ENCODE assay signal across 18 cellular contexts in genomic region chr9:105639936-105640335, GRCh38. TPM values are rescaled to one million over a fixed set of nuclear protein-coding genes. Genes with fewer than 3 reads are reported as not detected.
DNase-seq lines count a peak whose midpoint lies in the region; ATAC-seq lines count a peak whose summit lies in the region.
"Had no signal": no experiment of that assay in that cellular context is flagged by ENCODE, and none has a peak within 500 bp of the region (broad histone marks: within the 10 kb centered on the region; RNA-seq: fewer than 3 reads in every experiment).

No MANE protein-coding gene starts in this region.

- H3K9me3 Mint-ChIP-seq in memory B cell = peaks cover 3% of the 10 kb centered on the region
- no peaks in the 10 kb centered on the region for H3K9me3 Mint-ChIP-seq in CD4-positive, alpha-beta memory T cell
- no peaks in the 10 kb centered on the region for H3K9me3 Mint-ChIP-seq in natural killer cell treated with Interleukin-12 subunit alpha and Interleukin-12 subunit beta and Interleukin-15 and Interleukin-18, amount 100 ng/mL, for 72 hours
- H3K9me3 Mint-ChIP-seq: CD4-positive, CD25-positive, alpha-beta regulatory T cell; HFFc6 had no signal

- POLR2A ChIA-PET in CD4-positive, alpha-beta memory T cell (lab: Charles Lee; ENCODE audit: partially characterized antibody) = no interaction called here

- ATAC-seq in GM18498 (IDR thresholded peaks at IDR 0.05; ENCODE audit: unreplicated experiment) = peak; percentile 86
- peak; percentile 66 for ATAC-seq in GM19395 (IDR thresholded peaks at IDR 0.05; ENCODE audit: unreplicated experiment)
- peak; percentile 60 for ATAC-seq in HG02870 (IDR thresholded peaks at IDR 0.05; ENCODE audit: unreplicated experiment)
- no peak for ATAC-seq in memory B cell (ENCODE audit: low read depth)
- no peak for ATAC-seq in GM21526 (IDR thresholded peaks at IDR 0.05; ENCODE audit: low FRiP score, unreplicated experiment)
- ATAC-seq in natural killer cell treated with Interleukin-12 subunit alpha and Interleukin-12 subunit beta and Interleukin-15 and Interleukin-18, amount 100 ng/mL, for 72 hours = no peak
- ATAC-seq: K562 had no signal

- DNase-seq in memory B cell (ENCODE audit: low spot score in 2 of 2) = no peak
- DNase-seq in CD4-positive, alpha-beta memory T cell = no peak
- DNase-seq in natural killer cell treated with Interleukin-12 subunit alpha and Interleukin-12 subunit beta and Interleukin-15 and Interleukin-18, amount 100 ng/mL, for 72 hours (ENCODE audit: low spot score) = no peak
- DNase-seq: 8988T; ACHN; Calu3; CD4-positive, CD25-positive, alpha-beta regulatory T cell; DMS 273 treated with DMSO at 0.1 percent for 48 hours; HCEC 1CT; HFFc6; Kasumi-1 had no signal

- H3K4me3 Mint-ChIP-seq in memory B cell = no peak overlapping the region
- no peak overlapping the region for H3K4me3 Mint-ChIP-seq in CD4-positive, alpha-beta memory T cell
- H3K4me3 Mint-ChIP-seq in natural killer cell treated with Interleukin-12 subunit alpha and Interleukin-12 subunit beta and Interleukin-15 and Interleukin-18, amount 100 ng/mL, for 72 hours = no peak overlapping the region
- H3K4me3 Mint-ChIP-seq: CD4-positive, CD25-positive, alpha-beta regulatory T cell; HFFc6 had no signal

- H3K4me1 ChIP-seq in CD4-positive, alpha-beta memory T cell (ENCODE audit: insufficient read depth, low read length) = no peaks in the 10 kb centered on the region
- H3K4me1 ChIP-seq: BLaER1 treated with 17β-estradiol and CSF1 and Interleukin-3, amounts not matched to agents 10 nM and 100 nM had no signal

- H3K9me3 ChIP-seq in CD4-positive, alpha-beta memory T cell (ENCODE audit: control insufficient read depth in 1 of 2, low read length in 2 of 2) = no peaks in the 10 kb centered on the region

- H3K4me1 Mint-ChIP-seq in memory B cell = no peaks in the 10 kb centered on the region
- H3K4me1 Mint-ChIP-seq in CD4-positive, alpha-beta memory T cell = no peaks in the 10 kb centered on the region
- no peaks in the 10 kb centered on the region for H3K4me1 Mint-ChIP-seq in natural killer cell treated with Interleukin-12 subunit alpha and Interleukin-12 subunit beta and Interleukin-15 and Interleukin-18, amount 100 ng/mL, for 72 hours (ENCODE audit: low read depth in 2 of 2)

- intact Hi-C loops in CD4-positive, alpha-beta memory T cell (cut with micrococcal nuclease) = no loop called here

- H3K36me3 ChIP-seq in CD4-positive, alpha-beta memory T cell (ENCODE audit: insufficient read depth, low read length) = no peaks in the 10 kb centered on the region

- H3K4me3 ChIP-seq in CD4-positive, alpha-beta memory T cell (ENCODE audit: low read length in 2 of 2) = no peak overlapping the region
- H3K4me3 ChIP-seq: BLaER1 treated with 17β-estradiol and CSF1 and Interleukin-3, amounts not matched to agents 10 nM and 100 nM; K562 had no signal

- CTCF ChIA-PET in CD4-positive, alpha-beta memory T cell (lab: Charles Lee; ENCODE audit: partially characterized antibody) = no interaction called here

- no peaks in the 10 kb centered on the region for H3K27me3 Mint-ChIP-seq in memory B cell
- no peaks in the 10 kb centered on the region for H3K27me3 Mint-ChIP-seq in CD4-positive, alpha-beta memory T cell
- H3K27me3 Mint-ChIP-seq in natural killer cell treated with Interleukin-12 subunit alpha and Interleukin-12 subunit beta and Interleukin-15 and Interleukin-18, amount 100 ng/mL, for 72 hours = no peaks in the 10 kb centered on the region
- H3K27me3 Mint-ChIP-seq: CD4-positive, CD25-positive, alpha-beta regulatory T cell had no signal

- peak overlapping the region; percentile 45 for H3K27ac Mint-ChIP-seq in memory B cell
- no peak overlapping the region for H3K27ac Mint-ChIP-seq in CD4-positive, alpha-beta memory T cell
- H3K27ac Mint-ChIP-seq in natural killer cell treated with Interleukin-12 subunit alpha and Interleukin-12 subunit beta and Interleukin-15 and Interleukin-18, amount 100 ng/mL, for 72 hours = no peak overlapping the region
- H3K27ac Mint-ChIP-seq: CD4-positive, CD25-positive, alpha-beta regulatory T cell; HFFc6 had no signal

- peaks cover 15% of the 10 kb centered on the region for H3K36me3 Mint-ChIP-seq in memory B cell
- peaks cover 30 to 57% of the 10 kb centered on the region in 2 donors for H3K36me3 Mint-ChIP-seq in CD4-positive, alpha-beta memory T cell
- peaks cover 11% of the 10 kb centered on the region for H3K36me3 Mint-ChIP-seq in natural killer cell treated with Interleukin-12 subunit alpha and Interleukin-12 subunit beta and Interleukin-15 and Interleukin-18, amount 100 ng/mL, for 72 hours

- H3K27ac ChIP-seq in CD4-positive, alpha-beta memory T cell (ENCODE audit: low read depth, low read length) = no peak overlapping the region
- H3K27ac ChIP-seq: BLaER1 treated with 17β-estradiol and CSF1 and Interleukin-3, amounts not matched to agents 10 nM and 100 nM had no signal

- H3K27me3 ChIP-seq in CD4-positive, alpha-beta memory T cell (ENCODE audit: insufficient read depth, low read length) = no peaks in the 10 kb centered on the region
- H3K27me3 ChIP-seq: BLaER1 treated with 17β-estradiol and CSF1 and Interleukin-3, amounts not matched to agents 10 nM and 100 nM had no signal

RNA-seq across cellular contexts. Expression of gene TAL2, which starts 22.3 kb away (rescaled TPM):
- not detected for total RNA-seq in CD4-positive, alpha-beta memory T cell
- polyA plus RNA-seq in CD4-positive, alpha-beta memory T cell = not detected
- total RNA-seq in natural killer cell treated with Interleukin-12 subunit alpha and Interleukin-12 subunit beta and Interleukin-15 and Interleukin-18, amount 100 ng/mL, for 72 hours = not detected
- total RNA-seq: Calu3; CD4-positive, CD25-positive, alpha-beta regulatory T cell; G401; HFFc6 had no signal
- polyA plus RNA-seq: CD4-positive, CD25-positive, alpha-beta regulatory T cell had no signal

RNA-seq across cellular contexts. Expression of gene TMEM38B, which starts 54.4 kb away (rescaled TPM):
- total RNA-seq in CD4-positive, alpha-beta memory T cell = 10 to 100 TPM; 13.4 to 16.6 TPM
- polyA plus RNA-seq in CD4-positive, alpha-beta memory T cell = 10 to 100 TPM; 18.0 to 23.3 TPM
- total RNA-seq in natural killer cell treated with Interleukin-12 subunit alpha and Interleukin-12 subunit beta and Interleukin-15 and Interleukin-18, amount 100 ng/mL, for 72 hours = 10 to 100 TPM; 13.7 TPM

Comparison
In these comparisons a context has a peak if more than half of its experiments do, and no peak if none do; other contexts are left out.
1. ATAC-seq: peak in GM18498 (single experiment), GM19395 (single experiment) and HG02870 (single experiment); none in memory B cell (single experiment), GM21526 (single experiment) and natural killer cell treated with Interleukin-12 subunit alpha and Interleukin-12 subunit beta and Interleukin-15 and Interleukin-18, amount 100 ng/mL, for 72 hours (0 of 2).